In genomic region chr15:29890761-29891457, GRCh38 we compare ENCODE assay signal across 18 cellular contexts.
DNase-seq lines count a peak whose midpoint lies in the region; ATAC-seq and TF ChIP-seq lines count a peak whose summit lies in the region.
"Had no signal": no experiment of that assay in that cellular context is flagged by ENCODE, and none has a peak within 500 bp of the region (broad histone marks: within the 10 kb centered on the region; RNA-seq: fewer than 3 reads in every experiment).

No MANE protein-coding gene starts in this region.

- 0 out of 2 replicates have a peak overlapping the region, but pooled peaks have one; percentile 59 for H3K4me2 ChIP-seq in GM23338
- H3K4me2 ChIP-seq in neuronal stem cell (ENCODE audit: insufficient read depth, low read length, poor library complexity, severe bottlenecking), result no peak overlapping the region

- no peak overlapping the region for H3K4ac ChIP-seq in neuronal stem cell (ENCODE audit: low read length)

- H2AK5ac ChIP-seq in neuronal stem cell (ENCODE audit: low read depth, low read length), result no peak overlapping the region

- no peak overlapping the region for H3K18ac ChIP-seq in neuronal stem cell (ENCODE audit: low read length)

- no peak overlapping the region for H3K4me3 Mint-ChIP-seq in GM23338

- H3K9me3 Mint-ChIP-seq in GM23338, result peaks cover 4% of the 10 kb centered on the region; the same call in 2 of the 3 replicates

- H3K79me2 ChIP-seq in GM23338 (replicated peaks; ENCODE audit: insufficient read depth), result no peaks in the 10 kb centered on the region

- H3K27me3 ChIP-seq in GM23338 (ENCODE audit: insufficient read depth) (no peaks in the 10 kb centered on the region), neuronal stem cell (ENCODE audit: control insufficient read depth in 3 of 3, insufficient read depth in 3 of 3, low read depth in 1 of 3, low read length in 3 of 3) (peaks cover 0 to 2% (median 0%) of the 10 kb centered on the region in 3 experiments), vagina (no peaks in the 10 kb centered on the region)
- H3K27me3 ChIP-seq: BE2C, MG63, SJCRH30 had no signal

- no peak for ATAC-seq in GM23338

- H2AFZ ChIP-seq in GM23338 (peak overlapping the region; percentile 11; the same call in 1 of the 2 replicates), neuronal stem cell (ENCODE audit: low read length) (peak overlapping the region; percentile 39)

- H3K4me1 Mint-ChIP-seq in GM23338, result peaks cover 23% of the 10 kb centered on the region

- H3K14ac ChIP-seq in neuronal stem cell (ENCODE audit: low read length), result no peak overlapping the region

- TF ChIP-seq CTCF in GM23338 (conservative IDR thresholded peaks at IDR 0.05; ENCODE audit: low read depth in 2 of 2) (no peak), vagina (IDR thresholded peaks at IDR 0.05) (no peak)

- no peak overlapping the region for H4K91ac ChIP-seq in neuronal stem cell (ENCODE audit: low read depth, low read length, poor library complexity)

- H3K36me3 Mint-ChIP-seq in GM23338 (ENCODE audit: low read depth), result peaks cover 5% of the 10 kb centered on the region; the same call in 1 of the 3 replicates

- no peaks in the 10 kb centered on the region for H3F3A ChIP-seq in GM23338 (replicated peaks; ENCODE audit: low read depth)

- H2BK15ac ChIP-seq in neuronal stem cell (ENCODE audit: low read length), result no peak overlapping the region

- no peak overlapping the region for H4K8ac ChIP-seq in neuronal stem cell (ENCODE audit: low read depth, low read length)

- H3K9ac ChIP-seq in neuronal stem cell (ENCODE audit: low read depth, low read length, poor library complexity), result no peak overlapping the region

- no CpG with 5 or more reads among the region's 4 CpGs for WGBS in neuronal stem cell (ENCODE audit: extremely low coverage in 2 of 2, insufficient read length in 2 of 2, insufficient replicate concordance in 1 of 2), 2 donors

- H3K4me3 ChIP-seq in GM23338 (no peak overlapping the region), neuronal stem cell (ENCODE audit: low read length in 2 of 2) (no peak overlapping the region), vagina (no peak overlapping the region)
- H3K4me3 ChIP-seq: MG63 had no signal

- H3K9me3 ChIP-seq in neuronal stem cell (replicated peaks in 1 of 2; ENCODE audit: control insufficient read depth in 2 of 2, insufficient read depth in 1 of 2, low read depth in 1 of 2, low read length in 2 of 2), result no peaks in the 10 kb centered on the region
- H3K9me3 ChIP-seq in vagina, result no peaks in the 10 kb centered on the region
- H3K9me3 ChIP-seq: BE2C, SJCRH30 had no signal

- H3K9me2 ChIP-seq in GM23338 (ENCODE audit: insufficient read depth), result peaks cover 18% of the 10 kb centered on the region; the same call in 1 of the 2 replicates

- H3K23ac ChIP-seq in neuronal stem cell (ENCODE audit: low read depth, low read length, poor library complexity), result no peak overlapping the region

- no peaks in the 10 kb centered on the region for H3K79me1 ChIP-seq in neuronal stem cell (ENCODE audit: low read depth, low read length)

- no peaks in the 10 kb centered on the region for H4K20me1 ChIP-seq in GM23338 (replicated peaks; ENCODE audit: insufficient read depth)

- H3K27ac ChIP-seq in GM23338 (ENCODE audit: low read depth) (no peak overlapping the region), neuronal stem cell (replicated peaks; ENCODE audit: low read length) (no peak overlapping the region), vagina (no peak overlapping the region)

- H3K27ac Mint-ChIP-seq in GM23338, result no peak overlapping the region

- no peak for TF ChIP-seq POLR2A in vagina (IDR thresholded peaks at IDR 0.05)

- H3K36me3 ChIP-seq in GM23338 (ENCODE audit: insufficient read depth) (no peaks in the 10 kb centered on the region), neuronal stem cell (replicated peaks in 1 of 2; ENCODE audit: control insufficient read depth in 2 of 2, insufficient read depth in 2 of 2, low read length in 2 of 2) (no peaks in the 10 kb centered on the region), vagina (no peaks in the 10 kb centered on the region)
- H3K36me3 ChIP-seq: BE2C, MG63, SJCRH30 had no signal

- no peak for DNase-seq in GM23338 (ENCODE audit: low spot score)
- DNase-seq in NCI-H69 (lab: John Stamatoyannopoulos, UW), result peak; percentile 31
- peak; percentile 35 for DNase-seq in cerebellum (ENCODE audit: low spot score)
- DNase-seq in neuronal stem cell (ENCODE audit: low spot score), result no peak
- DNase-seq in vagina (ENCODE audit: extremely low spot score in 2 of 2), result no peak
- DNase-seq in DMS114 treated with DMSO at 0.1 percent for 48 hours (lab: John Stamatoyannopoulos, UW; ENCODE audit: unreplicated experiment), result no peak
- no peak for DNase-seq in putamen (ENCODE audit: low spot score)
- DNase-seq: BE2C, EL, H7, MG63, NCI-H1417, NCI-H187 treated with DMSO at 0.1 percent for 48 hours, NCI-H226, NCI-H524, NCI-H82, OCI-M1 had no signal

- intact Hi-C loops in vagina (cut with DNase I), result no loop called here

- no peak overlapping the region for H2BK120ac ChIP-seq in neuronal stem cell (ENCODE audit: low read depth, low read length)

- no peak overlapping the region for H2BK5ac ChIP-seq in neuronal stem cell (ENCODE audit: low read length)

- H3K27me3 Mint-ChIP-seq in GM23338 (ENCODE audit: insufficient read depth, low read depth, poor library complexity), result peaks cover 10% of the 10 kb centered on the region

- peaks cover 27% of the 10 kb centered on the region for H3K4me1 ChIP-seq in GM23338 (ENCODE audit: insufficient read depth)
- peaks cover 7 to 17% of the 10 kb centered on the region in 2 donors for H3K4me1 ChIP-seq in neuronal stem cell (ENCODE audit: control insufficient read depth in 2 of 2, insufficient read depth in 1 of 2, low read depth in 1 of 2, low read length in 2 of 2)
- no peaks in the 10 kb centered on the region for H3K4me1 ChIP-seq in vagina
- H3K4me1 ChIP-seq: BE2C had no signal

- H2BK12ac ChIP-seq in neuronal stem cell (ENCODE audit: low read length), result no peak overlapping the region

TF ChIP-seq in GM23338, 12 proteins besides CTCF, POLR2A, EP300 and RAD21 (continues in another document):
- TF ChIP-seq ZNF462 (CRISPR knock-in tag; IDR thresholded peaks at IDR 0.05), result no peak
- no peak for TF ChIP-seq JUNB (IDR thresholded peaks at IDR 0.05; ENCODE audit: unreplicated experiment)
- TF ChIP-seq ZNF331 (CRISPR knock-in tag; IDR thresholded peaks at IDR 0.05; ENCODE audit: low read depth), result no peak
- TF ChIP-seq EZH2phosphoT487 (IDR thresholded peaks at IDR 0.05; ENCODE audit: unreplicated experiment), result no peak
- no peak for TF ChIP-seq NANOG (IDR thresholded peaks at IDR 0.05; ENCODE audit: borderline replicate concordance)
- no peak for TF ChIP-seq POLR2AphosphoS5 (IDR thresholded peaks at IDR 0.05; ENCODE audit: low read depth)

Comparison
In these comparisons a context has a peak if more than half of its experiments do, and no peak if none do; other contexts are left out.
1. DNase-seq: peak in NCI-H69 (single experiment) and cerebellum (single experiment); none in GM23338 (single experiment), neuronal stem cell (single experiment), vagina (0 of 2), DMS114 treated with DMSO at 0.1 percent for 48 hours (single experiment) and putamen (single experiment).